Comparison of ENCODE assay signal across 16 cellular contexts in genomic region chr4:112956458-112956857, GRCh38.
A peak's percentile ranks its signal among the peaks of the same experiment; 100 is the strongest.
DNase-seq lines count a peak whose midpoint lies in the region; TF ChIP-seq lines count a peak whose summit lies in the region.
"Had no signal": no experiment of that assay in that cellular context is flagged by ENCODE, and none has a peak within 500 bp of the region (broad histone marks: within the 10 kb centered on the region; RNA-seq: fewer than 3 reads in every experiment).

No MANE protein-coding gene starts in this region.

- no peaks in the 10 kb centered on the region for H3K36me3 ChIP-seq in WERI-Rb-1

- H3K9me3 Mint-ChIP-seq in activated CD4-positive, alpha-beta memory T cell treated with anti-CD3 and anti-CD28 coated beads for 36 hours: no peaks in the 10 kb centered on the region
- H3K9me3 Mint-ChIP-seq: CD4-positive, CD25-positive, alpha-beta regulatory T cell had no signal

- TF ChIP-seq CTCF in WERI-Rb-1 (IDR thresholded peaks at IDR 0.05; ENCODE audit: low read depth, low read length): no peak

- DNase-seq in NCI-H2227 (lab: John Stamatoyannopoulos, UW; ENCODE audit: unreplicated experiment): peak; percentile 11
- no peak for DNase-seq in NCI-H2227 treated with DMSO at 0.1 percent for 48 hours (lab: John Stamatoyannopoulos, UW)
- DNase-seq in caudate nucleus (lab: John Stamatoyannopoulos, UW): peak in 21 of 61 donors; percentile 2 to 66 (median 25)
- peak; percentile 69 for DNase-seq in medulla oblongata (ENCODE audit: extremely low spot score)
- DNase-seq in superior temporal gyrus (ENCODE audit: extremely low spot score): peak; percentile 85
- no peak for DNase-seq in activated CD4-positive, alpha-beta memory T cell treated with anti-CD3 and anti-CD28 coated beads for 36 hours
- DNase-seq in WERI-Rb-1: no peak
- no peak for DNase-seq in HPDE6-E6E7 (ENCODE audit: extremely low spot score)
- DNase-seq: CD4-positive, CD25-positive, alpha-beta regulatory T cell; GF-D8; NCI-H1092; NCI-H2029 treated with DMSO at 0.1 percent for 48 hours; NCI-H774; SK-N-SH had no signal

- POLR2A ChIA-PET in activated CD4-positive, alpha-beta memory T cell treated with anti-CD3 and anti-CD28 coated beads for 36 hours (lab: Charles Lee): no interaction called here

- H3K27me3 Mint-ChIP-seq in activated CD4-positive, alpha-beta memory T cell treated with anti-CD3 and anti-CD28 coated beads for 36 hours: peaks cover 9% of the 10 kb centered on the region
- H3K27me3 Mint-ChIP-seq: CD4-positive, CD25-positive, alpha-beta regulatory T cell had no signal

- no peak overlapping the region for H3K4me3 Mint-ChIP-seq in activated CD4-positive, alpha-beta memory T cell treated with anti-CD3 and anti-CD28 coated beads for 36 hours
- H3K4me3 Mint-ChIP-seq: CD4-positive, CD25-positive, alpha-beta regulatory T cell; GM23338 had no signal

- no peaks in the 10 kb centered on the region for H3K4me1 Mint-ChIP-seq in activated CD4-positive, alpha-beta memory T cell treated with anti-CD3 and anti-CD28 coated beads for 36 hours (ENCODE audit: low read depth)
- H3K4me1 Mint-ChIP-seq: GM23338 had no signal

- H3K27ac ChIP-seq in caudate nucleus (ENCODE audit: low read depth, low read length) (peak overlapping the region; percentile 87), WERI-Rb-1 (no peak overlapping the region)
- H3K27ac ChIP-seq: KMS-11 had no signal

- no peak overlapping the region for H3K27ac Mint-ChIP-seq in activated CD4-positive, alpha-beta memory T cell treated with anti-CD3 and anti-CD28 coated beads for 36 hours
- H3K27ac Mint-ChIP-seq: CD4-positive, CD25-positive, alpha-beta regulatory T cell; GM23338 had no signal

- H3K27me3 ChIP-seq in WERI-Rb-1 (ENCODE audit: insufficient read depth, low read depth, severe bottlenecking): no peaks in the 10 kb centered on the region

- CTCF ChIA-PET in activated CD4-positive, alpha-beta memory T cell treated with anti-CD3 and anti-CD28 coated beads for 36 hours (lab: Charles Lee): no interaction called here

- H3K9me3 ChIP-seq in WERI-Rb-1 (ENCODE audit: severe bottlenecking): peaks cover 5% of the 10 kb centered on the region
- H3K9me3 ChIP-seq: SK-N-SH had no signal

- H3K4me3 ChIP-seq in WERI-Rb-1 (ENCODE audit: low read depth, low read length): no peak overlapping the region
- H3K4me3 ChIP-seq: GM23338 had no signal

- H3K36me3 Mint-ChIP-seq in activated CD4-positive, alpha-beta memory T cell treated with anti-CD3 and anti-CD28 coated beads for 36 hours: no peaks in the 10 kb centered on the region
- H3K36me3 Mint-ChIP-seq: CD4-positive, CD25-positive, alpha-beta regulatory T cell had no signal

- intact Hi-C loops in activated CD4-positive, alpha-beta memory T cell treated with anti-CD3 and anti-CD28 coated beads for 36 hours (cut with micrococcal nuclease): no loop called here

Comparison
In these comparisons a context has a peak if more than half of its experiments do, and no peak if none do; other contexts are left out.
1. DNase-seq: peak in NCI-H2227 (single experiment), medulla oblongata (single experiment) and superior temporal gyrus (single experiment); none in NCI-H2227 treated with DMSO at 0.1 percent for 48 hours (single experiment), activated CD4-positive, alpha-beta memory T cell treated with anti-CD3 and anti-CD28 coated beads for 36 hours (single experiment), WERI-Rb-1 (single experiment) and HPDE6-E6E7 (single experiment).